ENCODE assay signal across 13 cellular contexts in genomic region chr1:7471836-7472235, GRCh38.
DNase-seq lines count a peak whose midpoint lies in the region; ATAC-seq and TF ChIP-seq lines count a peak whose summit lies in the region.
"Had no signal": no experiment of that assay in that cellular context is flagged by ENCODE, and none has a peak within 500 bp of the region (broad histone marks: within the 10 kb centered on the region; RNA-seq: fewer than 3 reads in every experiment).

No MANE protein-coding gene starts in this region.

- H3K9me3 Mint-ChIP-seq in chondrocyte (ENCODE audit: low read depth): peaks cover 3% of the 10 kb centered on the region
- no peaks in the 10 kb centered on the region for H3K9me3 Mint-ChIP-seq in mesothelial cell of epicardium
- H3K9me3 Mint-ChIP-seq: activated T-cell treated with anti-CD3 and anti-CD28 coated beads, Interleukin-2, amount 50 U/mL, for 24 hours; stimulated activated naive CD8-positive, alpha-beta T cell treated with anti-CD3 and anti-CD28 coated beads, Interleukin-15, Interleukin-2, amounts not matched to agents 100 ng/mL and 50 ng/mL, for 24 hours had no signal

- CTCF ChIA-PET in AG04450 (lab: Charles Lee): no interaction called here

- H3K4me3 Mint-ChIP-seq in chondrocyte (ENCODE audit: unreplicated experiment): no peak overlapping the region
- H3K4me3 Mint-ChIP-seq in mesothelial cell of epicardium: no peak overlapping the region
- H3K4me3 Mint-ChIP-seq: activated T-cell treated with anti-CD3 and anti-CD28 coated beads, Interleukin-2, amount 50 U/mL, for 24 hours; stimulated activated naive CD8-positive, alpha-beta T cell treated with anti-CD3 and anti-CD28 coated beads, Interleukin-15, Interleukin-2, amounts not matched to agents 100 ng/mL and 50 ng/mL, for 24 hours had no signal

- POLR2A ChIA-PET in AG04450 (lab: Yijun Ruan, JAX): interaction anchor here (1.4 kb wide), 1 partner anchor 172 kb away, joined by 8 read pairs; no protein-coding TSS in a partner anchor

- peak; percentile 44 for DNase-seq in AG04450 (ENCODE audit: low read depth, low spot score)
- peak; percentile 12 for DNase-seq in NCI-H1105 (lab: John Stamatoyannopoulos, UW)
- no peak for DNase-seq in chondrocyte (ENCODE audit: low spot score)
- no peak for DNase-seq in mesothelial cell of epicardium (ENCODE audit: low spot score in 2 of 2, unreplicated experiment in 2 of 2)
- no peak for DNase-seq in activated gamma-delta T cell (lab: John Stamatoyannopoulos, UW)
- DNase-seq in activated CD4-positive, alpha-beta T cell treated with anti-CD3 and anti-CD28 coated beads, Interleukin-2, amount 50 U/mL, for 4 hours: no peak
- DNase-seq: activated T-cell treated with anti-CD3 and anti-CD28 coated beads, Interleukin-2, amount 50 U/mL, for 24 hours; dorsolateral prefrontal cortex; NCI-H2171 treated with DMSO at 0.1 percent for 48 hours had no signal

- H3K27me3 Mint-ChIP-seq in chondrocyte (ENCODE audit: low read depth): no peaks in the 10 kb centered on the region
- H3K27me3 Mint-ChIP-seq in mesothelial cell of epicardium (ENCODE audit: low read depth): peaks cover 3% of the 10 kb centered on the region
- H3K27me3 Mint-ChIP-seq: activated T-cell treated with anti-CD3 and anti-CD28 coated beads, Interleukin-2, amount 50 U/mL, for 24 hours; stimulated activated naive CD8-positive, alpha-beta T cell treated with anti-CD3 and anti-CD28 coated beads, Interleukin-15, Interleukin-2, amounts not matched to agents 100 ng/mL and 50 ng/mL, for 24 hours had no signal

- H3K36me3 Mint-ChIP-seq in chondrocyte (ENCODE audit: low read depth) (no peaks in the 10 kb centered on the region), mesothelial cell of epicardium (no peaks in the 10 kb centered on the region)

- ATAC-seq in GM21825 (IDR thresholded peaks at IDR 0.05; ENCODE audit: unreplicated experiment) (no peak), GM19351 (IDR thresholded peaks at IDR 0.05; ENCODE audit: unreplicated experiment) (no peak)

- TF ChIP-seq CTCF in AG04450 (IDR thresholded peaks at IDR 0.05; ENCODE audit: low read depth, low read length) (no peak), chondrocyte (IDR thresholded peaks at IDR 0.05) (no peak), mesothelial cell of epicardium (IDR thresholded peaks at IDR 0.05; ENCODE audit: unreplicated experiment) (no peak)

- H3K4me1 Mint-ChIP-seq in chondrocyte (ENCODE audit: low read depth) (peaks cover 46% of the 10 kb centered on the region), mesothelial cell of epicardium (peaks cover 29% of the 10 kb centered on the region)

- no peaks in the 10 kb centered on the region for H3K27me3 ChIP-seq in AG04450 (ENCODE audit: control insufficient read depth, insufficient read depth, low read length)
- H3K27me3 ChIP-seq: BLaER1 treated with 17β-estradiol and CSF1 and Interleukin-3, amounts not matched to agents 10 nM and 100 nM; dorsolateral prefrontal cortex had no signal

- H3K4me3 ChIP-seq in AG04450 (ENCODE audit: low read depth, low read length): no peak overlapping the region
- H3K4me3 ChIP-seq: BLaER1 treated with 17β-estradiol and CSF1 and Interleukin-3, amounts not matched to agents 10 nM and 100 nM; dorsolateral prefrontal cortex had no signal

- H3K9me3 ChIP-seq in AG04450 (ENCODE audit: control insufficient read depth, insufficient read depth, low read length): peaks cover 12% of the 10 kb centered on the region
- H3K9me3 ChIP-seq: BLaER1 treated with 17β-estradiol and CSF1 and Interleukin-3, amounts not matched to agents 10 nM and 100 nM had no signal

- H3K27ac Mint-ChIP-seq in chondrocyte (ENCODE audit: unreplicated experiment) (peak overlapping the region; percentile 99), mesothelial cell of epicardium (peak overlapping the region; percentile 89)
- H3K27ac Mint-ChIP-seq: activated T-cell treated with anti-CD3 and anti-CD28 coated beads, Interleukin-2, amount 50 U/mL, for 24 hours; stimulated activated naive CD8-positive, alpha-beta T cell treated with anti-CD3 and anti-CD28 coated beads, Interleukin-15, Interleukin-2, amounts not matched to agents 100 ng/mL and 50 ng/mL, for 24 hours had no signal

- H3K27ac ChIP-seq in AG04450 (ENCODE audit: low read depth, low read length): peak overlapping the region; percentile 97
- H3K27ac ChIP-seq: BLaER1 treated with 17β-estradiol and CSF1 and Interleukin-3, amounts not matched to agents 10 nM and 100 nM; dorsolateral prefrontal cortex had no signal

Comparison
In these comparisons a context has a peak if more than half of its experiments do, and no peak if none do; other contexts are left out.
1. DNase-seq: peak in AG04450 (single experiment) and NCI-H1105 (single experiment); none in chondrocyte (single experiment), mesothelial cell of epicardium (0 of 2), activated gamma-delta T cell (single experiment) and activated CD4-positive, alpha-beta T cell treated with anti-CD3 and anti-CD28 coated beads, Interleukin-2, amount 50 U/mL, for 4 hours (0 of 2).